In genomic region chr7:134047675-134048074, GRCh38 we compare ENCODE assay signal across 2 cellular contexts.
TF ChIP-seq lines count a peak whose summit lies in the region.

No MANE protein-coding gene starts in this region.

TF ChIP-seq in HepG2, 621 proteins besides CTCF, POLR2A, EP300 and RAD21:
- TF ChIP-seq ZNF704 (CRISPR knock-in tag; IDR thresholded peaks at IDR 0.05; ENCODE audit: borderline replicate concordance) = no peak
- peak; percentile 93; the same call in 1 of the 2 replicates for TF ChIP-seq ZNF44 (CRISPR knock-in tag; IDR thresholded peaks at IDR 0.05)

TF ChIP-seq in H1, 55 proteins besides CTCF, POLR2A, EP300 and RAD21 (continued from another document):
- TF ChIP-seq EZH2 (IDR thresholded peaks at IDR 0.05; ENCODE audit: low read depth, low read length, severe bottlenecking) = no peak
- TF ChIP-seq RNF2 (IDR thresholded peaks at IDR 0.05; ENCODE audit: borderline replicate concordance, low read depth, low read length, missing control alignments, poor library complexity, severe bottlenecking) = no peak
- TF ChIP-seq SUZ12 (IDR thresholded peaks at IDR 0.05; ENCODE audit: low read length) = no peak
- no peak for TF ChIP-seq ASH2L (IDR thresholded peaks at IDR 0.05; ENCODE audit: low read length)
- no peak for TF ChIP-seq SP2 (IDR thresholded peaks at IDR 0.05; ENCODE audit: low read length)
- TF ChIP-seq ZNF274 (IDR thresholded peaks at IDR 0.05; ENCODE audit: borderline replicate concordance, extremely low read depth, low read length) = no peak
TF ChIP-seq in H1: peak in this region for 0.
